1 cellular context compared by ENCODE assay signal in the genomic region with DNA sequence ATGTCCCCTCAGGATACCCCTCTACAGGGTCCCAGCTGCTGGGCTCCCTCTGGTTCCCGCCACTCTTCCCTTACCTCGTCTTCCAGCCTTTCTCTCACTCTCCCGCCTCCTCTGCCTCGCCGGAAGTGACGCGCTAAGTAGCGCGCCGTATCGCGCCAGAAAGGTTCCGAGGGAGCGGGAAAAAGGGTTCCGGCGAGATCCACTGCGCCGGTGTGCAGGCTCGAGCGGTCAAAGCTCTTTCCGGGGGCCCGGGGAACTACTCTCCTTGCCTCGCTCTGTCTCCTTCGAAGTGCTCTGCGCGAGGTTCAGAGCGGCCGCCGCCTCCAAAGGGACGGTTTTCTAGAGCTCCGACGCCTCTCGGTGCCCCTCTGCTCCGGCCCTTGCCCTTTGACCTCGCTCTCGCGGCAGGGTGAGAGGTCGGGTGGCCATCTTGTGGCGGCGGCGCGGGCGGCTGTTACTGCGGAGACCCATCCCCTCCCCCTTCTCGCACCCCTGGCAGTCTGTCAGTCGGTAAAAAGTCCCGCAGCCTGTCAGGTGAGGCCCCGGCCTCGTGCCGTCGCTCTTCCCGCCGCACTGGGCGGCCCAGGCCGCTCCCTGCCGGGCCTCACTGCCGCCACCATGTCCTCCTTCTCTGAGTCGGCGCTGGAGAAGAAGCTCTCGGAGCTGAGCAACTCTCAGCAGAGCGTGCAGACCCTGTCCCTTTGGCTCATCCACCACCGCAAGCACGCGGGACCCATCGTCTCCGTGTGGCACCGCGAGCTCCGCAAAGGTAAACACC.
TF ChIP-seq lines count a peak whose summit lies in the region.

A gene with protein sequence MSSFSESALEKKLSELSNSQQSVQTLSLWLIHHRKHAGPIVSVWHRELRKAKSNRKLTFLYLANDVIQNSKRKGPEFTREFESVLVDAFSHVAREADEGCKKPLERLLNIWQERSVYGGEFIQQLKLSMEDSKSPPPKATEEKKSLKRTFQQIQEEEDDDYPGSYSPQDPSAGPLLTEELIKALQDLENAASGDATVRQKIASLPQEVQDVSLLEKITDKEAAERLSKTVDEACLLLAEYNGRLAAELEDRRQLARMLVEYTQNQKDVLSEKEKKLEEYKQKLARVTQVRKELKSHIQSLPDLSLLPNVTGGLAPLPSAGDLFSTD (plus strand): TSS at position 417 of the 778 bp plus-strand sequence. CDS start 202 bp downstream, at position 619.
A gene (minus strand): TSS at position 127 of the 778 bp plus-strand sequence. CDS start 19,640 bp downstream, outside the sequence.

TF ChIP-seq in K562, 482 proteins besides CTCF, POLR2A, EP300 and RAD21 (continued from another document and continues in another):
- TF ChIP-seq, protein P1, sequence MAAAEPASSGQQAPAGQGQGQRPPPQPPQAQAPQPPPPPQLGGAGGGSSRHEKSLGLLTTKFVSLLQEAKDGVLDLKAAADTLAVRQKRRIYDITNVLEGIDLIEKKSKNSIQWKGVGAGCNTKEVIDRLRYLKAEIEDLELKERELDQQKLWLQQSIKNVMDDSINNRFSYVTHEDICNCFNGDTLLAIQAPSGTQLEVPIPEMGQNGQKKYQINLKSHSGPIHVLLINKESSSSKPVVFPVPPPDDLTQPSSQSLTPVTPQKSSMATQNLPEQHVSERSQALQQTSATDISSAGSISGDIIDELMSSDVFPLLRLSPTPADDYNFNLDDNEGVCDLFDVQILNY (CRISPR knock-in tag; IDR thresholded peaks at IDR 0.05) = no peak
- TF ChIP-seq JUND (IDR thresholded peaks at IDR 0.05; ENCODE audit: borderline replicate concordance, low read depth, low read length) = peak; percentile 55
- peak; percentile 42; the same call in 2 of the 3 replicates for TF ChIP-seq JUND (tag; IDR thresholded peaks at IDR 0.05; ENCODE audit: borderline replicate concordance, low read depth, low read length)
- no peak for TF ChIP-seq KDM2B (CRISPR knock-in tag; IDR thresholded peaks at IDR 0.05)
- TF ChIP-seq ZNF699 (CRISPR knock-in tag; IDR thresholded peaks at IDR 0.05; ENCODE audit: insufficient replicate concordance) = no peak
- TF ChIP-seq ZNF184 (CRISPR knock-in tag; IDR thresholded peaks at IDR 0.05) = no peak
- no peak for TF ChIP-seq ZNF780A (CRISPR knock-in tag; IDR thresholded peaks at IDR 0.05)
- TF ChIP-seq, protein P2, sequence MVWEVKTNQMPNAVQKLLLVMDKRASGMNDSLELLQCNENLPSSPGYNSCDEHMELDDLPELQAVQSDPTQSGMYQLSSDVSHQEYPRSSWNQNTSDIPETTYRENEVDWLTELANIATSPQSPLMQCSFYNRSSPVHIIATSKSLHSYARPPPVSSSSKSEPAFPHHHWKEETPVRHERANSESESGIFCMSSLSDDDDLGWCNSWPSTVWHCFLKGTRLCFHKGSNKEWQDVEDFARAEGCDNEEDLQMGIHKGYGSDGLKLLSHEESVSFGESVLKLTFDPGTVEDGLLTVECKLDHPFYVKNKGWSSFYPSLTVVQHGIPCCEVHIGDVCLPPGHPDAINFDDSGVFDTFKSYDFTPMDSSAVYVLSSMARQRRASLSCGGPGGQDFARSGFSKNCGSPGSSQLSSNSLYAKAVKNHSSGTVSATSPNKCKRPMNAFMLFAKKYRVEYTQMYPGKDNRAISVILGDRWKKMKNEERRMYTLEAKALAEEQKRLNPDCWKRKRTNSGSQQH (CRISPR knock-in tag; IDR thresholded peaks at IDR 0.05) = no peak
- peak; percentile 70 for TF ChIP-seq GTF2E2 (tag; IDR thresholded peaks at IDR 0.05)
- TF ChIP-seq, protein P3, sequence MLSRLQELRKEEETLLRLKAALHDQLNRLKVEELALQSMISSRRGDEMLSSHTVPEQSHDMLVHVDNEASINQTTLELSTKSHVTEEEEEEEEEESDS (CRISPR knock-in tag; IDR thresholded peaks at IDR 0.05) = no peak
- TF ChIP-seq, protein P4, sequence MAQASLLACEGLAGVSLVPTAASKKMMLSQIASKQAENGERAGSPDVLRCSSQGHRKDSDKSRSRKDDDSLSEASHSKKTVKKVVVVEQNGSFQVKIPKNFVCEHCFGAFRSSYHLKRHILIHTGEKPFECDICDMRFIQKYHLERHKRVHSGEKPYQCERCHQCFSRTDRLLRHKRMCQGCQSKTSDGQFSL (CRISPR knock-in tag; IDR thresholded peaks at IDR 0.05) = no peak
- TF ChIP-seq, protein P4 (tag; IDR thresholded peaks at IDR 0.05) = no peak
- TF ChIP-seq, protein P5, sequence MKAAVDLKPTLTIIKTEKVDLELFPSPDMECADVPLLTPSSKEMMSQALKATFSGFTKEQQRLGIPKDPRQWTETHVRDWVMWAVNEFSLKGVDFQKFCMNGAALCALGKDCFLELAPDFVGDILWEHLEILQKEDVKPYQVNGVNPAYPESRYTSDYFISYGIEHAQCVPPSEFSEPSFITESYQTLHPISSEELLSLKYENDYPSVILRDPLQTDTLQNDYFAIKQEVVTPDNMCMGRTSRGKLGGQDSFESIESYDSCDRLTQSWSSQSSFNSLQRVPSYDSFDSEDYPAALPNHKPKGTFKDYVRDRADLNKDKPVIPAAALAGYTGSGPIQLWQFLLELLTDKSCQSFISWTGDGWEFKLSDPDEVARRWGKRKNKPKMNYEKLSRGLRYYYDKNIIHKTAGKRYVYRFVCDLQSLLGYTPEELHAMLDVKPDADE (conservative IDR thresholded peaks at IDR 0.05; ENCODE audit: control insufficient read depth, low read depth, low read length) = peak; percentile 63
- no peak; a peak in 1 of 4 replicates for TF ChIP-seq TRIM24 (IDR thresholded peaks at IDR 0.05)
- peak; percentile 89 for TF ChIP-seq L3MBTL2 (IDR thresholded peaks at IDR 0.05)
- peak; percentile 19; the same call in 1 of the 2 replicates for TF ChIP-seq ZBTB17 (CRISPR knock-in tag; IDR thresholded peaks at IDR 0.05)
- no peak for TF ChIP-seq POLR3G (IDR thresholded peaks at IDR 0.05; ENCODE audit: extremely low read depth, insufficient read length, insufficient replicate concordance)
- TF ChIP-seq CBX1 (IDR thresholded peaks at IDR 0.05; ENCODE audit: low read depth) = peak; percentile 20; the same call in 1 of the 2 replicates
- no peak for TF ChIP-seq CBX8 (IDR thresholded peaks at IDR 0.05; ENCODE audit: borderline replicate concordance, extremely low read depth, low read depth, low read length, poor library complexity, severe bottlenecking)
- peak; percentile 78 for TF ChIP-seq SUPT5H (IDR thresholded peaks at IDR 0.05)
- TF ChIP-seq TBL1XR1 (IDR thresholded peaks at IDR 0.05; ENCODE audit: low read length in 2 of 2) = peak in 1 of 2 experiments; percentile 23; a peak in 1 of 4 replicates
- no peak for TF ChIP-seq ZNF253 (CRISPR knock-in tag; conservative IDR thresholded peaks at IDR 0.05)
- no peak for TF ChIP-seq ZC3H11A (IDR thresholded peaks at IDR 0.05; ENCODE audit: low read depth, low read length)
- no peak for TF ChIP-seq HMG20B (CRISPR knock-in tag; IDR thresholded peaks at IDR 0.05)
- TF ChIP-seq POLR2B (IDR thresholded peaks at IDR 0.05; ENCODE audit: low read depth, partially characterized antibody) = peak; percentile 59
- no peak for TF ChIP-seq ZNF121 (CRISPR knock-in tag; conservative IDR thresholded peaks at IDR 0.05)
- TF ChIP-seq BRF1 (IDR thresholded peaks at IDR 0.05; ENCODE audit: borderline replicate concordance, extremely low read depth, insufficient read length) = no peak
- no peak for TF ChIP-seq ZC3H8 (IDR thresholded peaks at IDR 0.05)
- TF ChIP-seq NR2F6 (CRISPR knock-in tag; IDR thresholded peaks at IDR 0.05) = no peak
- TF ChIP-seq, protein P6, sequence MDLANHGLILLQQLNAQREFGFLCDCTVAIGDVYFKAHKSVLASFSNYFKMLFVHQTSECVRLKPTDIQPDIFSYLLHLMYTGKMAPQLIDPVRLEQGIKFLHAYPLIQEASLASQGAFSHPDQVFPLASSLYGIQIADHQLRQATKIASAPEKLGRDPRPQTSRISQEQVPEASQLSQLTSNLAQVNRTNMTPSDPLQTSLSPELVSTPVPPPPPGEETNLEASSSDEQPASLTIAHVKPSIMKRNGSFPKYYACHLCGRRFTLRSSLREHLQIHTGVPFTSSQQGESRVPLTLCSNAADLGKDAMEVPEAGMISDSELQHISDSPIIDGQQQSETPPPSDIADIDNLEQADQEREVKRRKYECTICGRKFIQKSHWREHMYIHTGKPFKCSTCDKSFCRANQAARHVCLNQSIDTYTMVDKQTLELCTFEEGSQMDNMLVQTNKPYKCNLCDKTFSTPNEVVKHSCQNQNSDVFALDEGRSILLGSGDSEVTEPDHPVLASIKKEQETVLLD (IDR thresholded peaks at IDR 0.05) = no peak
- TF ChIP-seq C11orf30 (IDR thresholded peaks at IDR 0.05; ENCODE audit: low read depth) = peak; percentile 96
- TF ChIP-seq, protein P7, sequence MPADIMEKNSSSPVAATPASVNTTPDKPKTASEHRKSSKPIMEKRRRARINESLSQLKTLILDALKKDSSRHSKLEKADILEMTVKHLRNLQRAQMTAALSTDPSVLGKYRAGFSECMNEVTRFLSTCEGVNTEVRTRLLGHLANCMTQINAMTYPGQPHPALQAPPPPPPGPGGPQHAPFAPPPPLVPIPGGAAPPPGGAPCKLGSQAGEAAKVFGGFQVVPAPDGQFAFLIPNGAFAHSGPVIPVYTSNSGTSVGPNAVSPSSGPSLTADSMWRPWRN (IDR thresholded peaks at IDR 0.05; ENCODE audit: low read depth) = no peak
- TF ChIP-seq GABPB2 (CRISPR knock-in tag; conservative IDR thresholded peaks at IDR 0.05) = no peak
- TF ChIP-seq BDP1 (IDR thresholded peaks at IDR 0.05; ENCODE audit: insufficient read depth, insufficient read length) = no peak
- TF ChIP-seq CBFB (CRISPR knock-in tag; IDR thresholded peaks at IDR 0.05) = no peak
- TF ChIP-seq TCF3 (CRISPR knock-in tag; IDR thresholded peaks at IDR 0.05) = no peak; the same call in none of the 2 replicates
- TF ChIP-seq TAF7 (tag; IDR thresholded peaks at IDR 0.05) = peak; percentile 71
- TF ChIP-seq ELF4 (CRISPR knock-in tag; IDR thresholded peaks at IDR 0.05) = no peak
- no peak for TF ChIP-seq ZNF431 (CRISPR knock-in tag; IDR thresholded peaks at IDR 0.05)
- TF ChIP-seq SMC3 (conservative IDR thresholded peaks at IDR 0.05; ENCODE audit: insufficient read depth, low read depth, low read length) = no peak
- TF ChIP-seq, protein P8, sequence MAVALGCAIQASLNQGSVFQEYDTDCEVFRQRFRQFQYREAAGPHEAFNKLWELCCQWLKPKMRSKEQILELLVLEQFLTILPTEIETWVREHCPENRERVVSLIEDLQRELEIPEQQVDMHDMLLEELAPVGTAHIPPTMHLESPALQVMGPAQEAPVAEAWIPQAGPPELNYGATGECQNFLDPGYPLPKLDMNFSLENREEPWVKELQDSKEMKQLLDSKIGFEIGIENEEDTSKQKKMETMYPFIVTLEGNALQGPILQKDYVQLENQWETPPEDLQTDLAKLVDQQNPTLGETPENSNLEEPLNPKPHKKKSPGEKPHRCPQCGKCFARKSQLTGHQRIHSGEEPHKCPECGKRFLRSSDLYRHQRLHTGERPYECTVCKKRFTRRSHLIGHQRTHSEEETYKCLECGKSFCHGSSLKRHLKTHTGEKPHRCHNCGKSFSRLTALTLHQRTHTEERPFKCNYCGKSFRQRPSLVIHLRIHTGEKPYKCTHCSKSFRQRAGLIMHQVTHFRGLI (CRISPR knock-in tag; IDR thresholded peaks at IDR 0.05) = no peak
- TF ChIP-seq ATF7 (IDR thresholded peaks at IDR 0.05) = peak; percentile 76; the same call in 1 of the 2 replicates
- TF ChIP-seq, protein P9, sequence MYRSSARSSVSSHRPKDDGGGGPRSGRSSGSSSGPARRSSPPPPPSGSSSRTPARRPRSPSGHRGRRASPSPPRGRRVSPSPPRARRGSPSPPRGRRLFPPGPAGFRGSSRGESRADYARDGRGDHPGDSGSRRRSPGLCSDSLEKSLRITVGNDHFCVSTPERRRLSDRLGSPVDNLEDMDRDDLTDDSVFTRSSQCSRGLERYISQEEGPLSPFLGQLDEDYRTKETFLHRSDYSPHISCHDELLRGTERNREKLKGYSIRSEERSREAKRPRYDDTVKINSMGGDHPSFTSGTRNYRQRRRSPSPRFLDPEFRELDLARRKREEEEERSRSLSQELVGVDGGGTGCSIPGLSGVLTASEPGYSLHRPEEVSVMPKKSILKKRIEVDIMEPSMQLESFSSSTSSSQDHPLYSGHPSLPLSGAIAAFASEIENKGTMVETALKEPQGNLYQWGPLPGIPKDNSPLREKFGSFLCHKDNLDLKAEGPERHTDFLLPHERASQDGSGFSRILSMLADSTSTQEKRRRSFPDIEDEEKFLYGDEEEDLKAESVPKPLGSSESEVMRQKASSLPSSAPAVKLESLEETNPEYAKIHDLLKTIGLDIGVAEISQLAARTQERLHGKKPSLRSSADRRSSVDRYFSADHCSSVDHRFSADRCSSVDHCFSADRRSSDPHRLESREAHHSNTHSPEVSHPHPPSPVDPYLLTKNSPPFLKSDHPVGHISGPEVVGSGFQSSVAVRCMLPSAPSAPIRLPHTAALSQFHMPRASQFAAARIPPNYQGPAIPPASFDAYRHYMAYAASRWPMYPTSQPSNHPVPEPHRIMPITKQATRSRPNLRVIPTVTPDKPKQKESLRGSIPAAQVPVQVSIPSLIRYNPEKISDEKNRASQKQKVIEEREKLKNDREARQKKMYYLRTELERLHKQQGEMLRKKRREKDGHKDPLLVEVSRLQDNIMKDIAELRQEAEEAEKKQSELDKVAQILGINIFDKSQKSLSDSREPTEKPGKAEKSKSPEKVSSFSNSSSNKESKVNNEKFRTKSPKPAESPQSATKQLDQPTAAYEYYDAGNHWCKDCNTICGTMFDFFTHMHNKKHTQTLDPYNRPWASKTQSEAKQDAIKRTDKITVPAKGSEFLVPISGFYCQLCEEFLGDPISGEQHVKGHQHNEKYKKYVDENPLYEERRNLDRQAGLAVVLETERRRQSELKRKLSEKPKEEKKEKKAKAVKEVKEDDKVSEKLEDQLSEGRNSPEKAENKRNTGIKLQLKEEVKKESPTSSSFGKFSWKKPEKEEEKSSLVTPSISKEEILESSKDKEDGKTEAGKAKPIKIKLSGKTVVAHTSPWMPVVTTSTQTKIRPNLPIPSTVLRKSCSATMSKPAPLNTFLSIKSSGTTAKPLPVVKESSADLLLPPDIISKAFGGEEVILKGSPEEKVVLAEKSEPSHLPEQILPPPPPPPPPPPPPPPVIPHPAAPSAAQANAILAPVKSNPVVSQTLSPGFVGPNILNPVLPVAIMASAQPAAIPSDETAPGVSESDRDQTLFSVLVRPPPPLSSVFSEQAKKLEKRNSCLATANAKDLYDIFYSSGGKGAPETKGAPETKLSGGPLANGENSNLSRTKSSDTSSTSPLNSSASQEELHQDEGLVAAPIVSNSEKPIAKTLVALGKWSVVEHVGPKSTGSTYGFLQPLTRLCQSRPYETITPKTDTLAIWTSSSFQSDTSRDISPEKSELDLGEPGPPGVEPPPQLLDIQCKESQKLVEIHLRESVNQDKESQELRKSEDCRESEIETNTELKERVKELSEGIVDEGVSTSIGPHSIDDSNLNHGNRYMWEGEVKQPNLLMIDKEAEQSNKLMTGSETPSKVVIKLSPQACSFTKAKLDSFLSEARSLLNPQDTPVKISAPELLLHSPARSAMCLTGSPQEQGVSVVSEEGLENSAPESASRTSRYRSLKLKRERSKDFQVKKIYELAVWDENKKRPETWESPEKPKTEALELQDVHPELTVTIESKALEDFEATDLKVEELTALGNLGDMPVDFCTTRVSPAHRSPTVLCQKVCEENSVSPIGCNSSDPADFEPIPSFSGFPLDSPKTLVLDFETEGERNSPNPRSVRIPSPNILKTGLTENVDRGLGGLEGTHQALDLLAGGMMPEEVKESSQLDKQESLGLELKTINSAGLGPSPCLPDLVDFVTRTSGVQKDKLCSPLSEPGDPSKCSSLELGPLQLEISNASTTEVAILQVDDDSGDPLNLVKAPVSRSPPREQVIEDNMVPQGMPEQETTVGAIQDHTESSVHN (IDR thresholded peaks at IDR 0.05; ENCODE audit: borderline replicate concordance in 1 of 2, low read depth in 1 of 2) = no peak
